Comparison of ENCODE assay signal across 24 cellular contexts in genomic region chr3:44827196-44827595, GRCh38. TPM values are rescaled to one million over a fixed set of nuclear protein-coding genes. Genes with fewer than 3 reads are reported as not detected.
DNase-seq lines count a peak whose midpoint lies in the region; ATAC-seq, FAIRE-seq and TF ChIP-seq lines count a peak whose summit lies in the region.
"Had no signal": no experiment of that assay in that cellular context is flagged by ENCODE, and none has a peak within 500 bp of the region (broad histone marks: within the 10 kb centered on the region; RNA-seq: fewer than 3 reads in every experiment).

No MANE protein-coding gene starts in this region.

- FAIRE-seq in GM12878 (lab: Jason Lieb, UNC) (no peak), small intestine (lab: Jason Lieb, UNC) (no peak)
- FAIRE-seq: A549, G401.6, GM19239 had no signal

- H3K9me3 Mint-ChIP-seq in stimulated activated naive B cell treated with anti-CD40 and anti-IgM and Interleukin-4, amounts not matched to agents 10 μg/mL and 1 μg/mL and 100 μg/mL, for 72 hours, result peaks cover 3 to 4% of the 10 kb centered on the region in 2 donors
- H3K9me3 Mint-ChIP-seq: CD8-positive, alpha-beta T cell had no signal

- in situ Hi-C loops in GM12878 (cut with MboI), result no loop called here

- DNase-seq in NOMO-1 (lab: John Stamatoyannopoulos, UW; ENCODE audit: unreplicated experiment in 2 of 2), result peak; percentile 1 to 20
- no peak for DNase-seq in NOMO-1 treated with dmso at 0.1 percent for 144 hours (lab: John Stamatoyannopoulos, UW; ENCODE audit: unreplicated experiment)
- DNase-seq in MV-4-11 (lab: John Stamatoyannopoulos, UW), result peak; percentile 30
- no peak for DNase-seq in GM12878 (ENCODE audit: low read depth, low spot score)
- DNase-seq in stimulated activated naive B cell treated with anti-CD40 and anti-IgM and Interleukin-4, amounts not matched to agents 10 μg/mL and 1 μg/mL and 100 μg/mL, for 72 hours, result no peak
- DNase-seq in cardiac septum (ENCODE audit: low spot score), result no peak
- DNase-seq in small intestine, result no peak
- DNase-seq: 8988T; ACHN; AML-193; C1 segment of cervical spinal cord; Caco-2; CD8-positive, alpha-beta T cell; DMS153; DND-41; H9 had no signal

- TF ChIP-seq RAD21 in GM12878 (IDR thresholded peaks at IDR 0.05; ENCODE audit: insufficient read depth, low read depth, low read length), result no peak

- SMC1A ChIA-PET in GM12878 (lab: Charles Lee; ENCODE audit: uncharacterized antibody, unreplicated experiment), result interaction anchor here (0.8 kb wide), 1 partner anchor 28 kb away, joined by 3 read pairs; no protein-coding TSS in a partner anchor

- 71% methylated on average over 3 of the region's 3 CpGs for WGBS in GM12878 (ENCODE audit: insufficient coverage, insufficient replicate concordance, low lambda C conversion rate, missing lambda C conversion rate)
- 94 to 97% (median 97%) methylated on average over 3 of the region's 3 CpGs for WGBS in small intestine, 3 donors

- TF ChIP-seq CTCF in GM12878 (IDR thresholded peaks at IDR 0.05 in 2 of 3, conservative IDR thresholded peaks at IDR 0.05 in 1 of 3; ENCODE audit: control insufficient read depth in 2 of 3, extremely low read depth in 1 of 3, insufficient read depth in 1 of 3, low read depth in 3 of 3, low read length in 3 of 3), result no peak

- H3K36me3 Mint-ChIP-seq in stimulated activated naive B cell treated with anti-CD40 and anti-IgM and Interleukin-4, amounts not matched to agents 10 μg/mL and 1 μg/mL and 100 μg/mL, for 72 hours, result peaks cover 7 to 25% of the 10 kb centered on the region in 2 donors
- H3K36me3 Mint-ChIP-seq: CD8-positive, alpha-beta T cell had no signal

- H3K4me1 Mint-ChIP-seq in stimulated activated naive B cell treated with anti-CD40 and anti-IgM and Interleukin-4, amounts not matched to agents 10 μg/mL and 1 μg/mL and 100 μg/mL, for 72 hours, result peaks cover 7 to 24% of the 10 kb centered on the region in 2 donors
- H3K4me1 Mint-ChIP-seq: GM23338, H9 had no signal

- no peak for TF ChIP-seq POLR2A in GM12878 (IDR thresholded peaks at IDR 0.05; ENCODE audit: low read depth, low read length)

- intact Hi-C loops in GM12878 (cut with micrococcal nuclease; ENCODE audit: unreplicated experiment) (no loop called here), cardiac septum (cut with DNase I) (no loop called here)

- no peaks in the 10 kb centered on the region for H3K79me2 ChIP-seq in GM12878 (ENCODE audit: control insufficient read depth, insufficient read depth, low read length)

- H3K4me3 ChIP-seq in GM12878 (no peak overlapping the region), small intestine (ENCODE audit: low read depth in 1 of 2, low read length in 2 of 2) (no peak overlapping the region)
- H3K4me3 ChIP-seq: A549, GM23338 had no signal

- TF ChIP-seq EP300 in GM12878 (IDR thresholded peaks at IDR 0.05; ENCODE audit: borderline replicate concordance in 1 of 2, control insufficient read depth in 1 of 2, low read depth in 2 of 2, low read length in 2 of 2), result no peak

- H3K27ac ChIP-seq in GM12878 (ENCODE audit: control insufficient read depth, insufficient read depth), result no peak overlapping the region
- H3K27ac ChIP-seq in small intestine (ENCODE audit: low read depth in 1 of 2, low read length in 1 of 2), result no peak overlapping the region
- H3K27ac ChIP-seq: A549 had no signal

- ATAC-seq in GM12878 (no peak), HG03045 (IDR thresholded peaks at IDR 0.05; ENCODE audit: unreplicated experiment) (no peak)
- ATAC-seq in stimulated activated naive B cell treated with anti-CD40 and anti-IgM and Interleukin-4, amounts not matched to agents 10 μg/mL and 1 μg/mL and 100 μg/mL, for 72 hours (replicated peaks), result peak; percentile 91 to 95
- ATAC-seq: A549; CD8-positive, alpha-beta T cell; GM23338; HCT116 had no signal

- H3K27ac Mint-ChIP-seq in stimulated activated naive B cell treated with anti-CD40 and anti-IgM and Interleukin-4, amounts not matched to agents 10 μg/mL and 1 μg/mL and 100 μg/mL, for 72 hours, result peak overlapping the region; percentile 92
- H3K27ac Mint-ChIP-seq: CD8-positive, alpha-beta T cell; GM23338; H9 had no signal

- H3K4me1 ChIP-seq in GM12878 (ENCODE audit: control insufficient read depth, insufficient read depth, low read length) (no peaks in the 10 kb centered on the region), small intestine (ENCODE audit: control insufficient read depth in 2 of 2, insufficient read depth in 1 of 2, low read depth in 1 of 2, low read length in 1 of 2) (no peaks in the 10 kb centered on the region)
- H3K4me1 ChIP-seq: A549, Caco-2 had no signal

- no peak overlapping the region for H2AFZ ChIP-seq in GM12878 (ENCODE audit: control insufficient read depth, low read depth, low read length)
- H2AFZ ChIP-seq: GM23338 had no signal

- CTCF ChIA-PET in GM12878 (lab: Yijun Ruan, JAX), result no interaction called here

- RAD21 ChIA-PET in GM12878 (lab: Charles Lee; ENCODE audit: unreplicated experiment), result no interaction called here

- H3K4me2 ChIP-seq in GM12878 (ENCODE audit: control insufficient read depth, insufficient read depth), result no peak overlapping the region
- H3K4me2 ChIP-seq: A549, GM23338 had no signal

- H3K9me3 ChIP-seq in GM12878 (replicated peaks; ENCODE audit: control insufficient read depth, insufficient read depth, low read length) (no peaks in the 10 kb centered on the region), small intestine (ENCODE audit: control insufficient read depth, low read depth) (no peaks in the 10 kb centered on the region)
- H3K9me3 ChIP-seq: A549, Caco-2 had no signal

- POLR2A ChIA-PET in GM12878 (lab: Charles Lee), result no interaction called here

- H3K27me3 ChIP-seq in GM12878 (replicated peaks in 1 of 2; ENCODE audit: control insufficient read depth in 2 of 2, insufficient read depth in 2 of 2, low read length in 1 of 2), result no peaks in the 10 kb centered on the region
- H3K27me3 ChIP-seq in small intestine (ENCODE audit: control insufficient read depth in 2 of 2, insufficient read depth in 2 of 2, low read length in 2 of 2), result no peaks in the 10 kb centered on the region

- H3K27me3 Mint-ChIP-seq in stimulated activated naive B cell treated with anti-CD40 and anti-IgM and Interleukin-4, amounts not matched to agents 10 μg/mL and 1 μg/mL and 100 μg/mL, for 72 hours, result no peaks in the 10 kb centered on the region

- H3K4me3 Mint-ChIP-seq in stimulated activated naive B cell treated with anti-CD40 and anti-IgM and Interleukin-4, amounts not matched to agents 10 μg/mL and 1 μg/mL and 100 μg/mL, for 72 hours, result peak overlapping the region; percentile 56 to 76
- H3K4me3 Mint-ChIP-seq: CD8-positive, alpha-beta T cell; GM23338; H9 had no signal

- H3K9ac ChIP-seq in GM12878 (ENCODE audit: control insufficient read depth, insufficient read depth, low read length), result no peak overlapping the region

- no peaks in the 10 kb centered on the region for H4K20me1 ChIP-seq in GM12878 (ENCODE audit: control insufficient read depth, insufficient read depth)

- peaks cover 8 to 10% of the 10 kb centered on the region in 2 experiments; a peak in 3 of 4 replicates for H3K36me3 ChIP-seq in GM12878 (ENCODE audit: control insufficient read depth in 2 of 2, insufficient read depth in 2 of 2, low read length in 1 of 2)
- peaks cover 0 to 2% of the 10 kb centered on the region in 2 donors for H3K36me3 ChIP-seq in small intestine (ENCODE audit: control insufficient read depth in 2 of 2, insufficient read depth in 2 of 2, low read length in 2 of 2)

- BruUV-seq in GM12878 (replicated peaks; lab: Mats Ljungman, UMichigan), result no TSS peak

TF ChIP-seq in GM12878, 131 proteins besides CTCF, POLR2A, EP300 and RAD21:
- TF ChIP-seq EED (IDR thresholded peaks at IDR 0.05; ENCODE audit: low read depth), result no peak
- no peak for TF ChIP-seq HDGF (IDR thresholded peaks at IDR 0.05)
- peak; percentile 70 for TF ChIP-seq SPI1 (IDR thresholded peaks at IDR 0.05; ENCODE audit: borderline replicate concordance, insufficient read depth, low read depth, low read length)

RNA-seq across cellular contexts. Expression of gene TMEM42, which starts 34.5 kb away (rescaled TPM):
- total RNA-seq in GM12878 (2013; cell fraction: nucleolus; rRNA removed), result 8.3 and 9.6 TPM in 2 replicates
- 10.8 and 12.6 TPM in 2 replicates for total RNA-seq in GM12878 (2014; rRNA removed)
- total RNA-seq in GM12878 (2014; rRNA removed; fragmentation: Illumina TruSeq; extraction: Trizol), result 6.8 and 7.2 TPM in 2 replicates
- 12.8 and 13.8 TPM in 2 replicates for total RNA-seq in GM12878 (2021)
- 8.5 TPM for polyA plus RNA-seq in GM12878 (2011; ENCODE audit: low read depth)
- polyA plus RNA-seq in GM12878 (2011; rRNA removed), result 15.3 and 20.5 TPM in 2 replicates
- 21.1 and 22.6 TPM in 2 replicates for polyA plus RNA-seq in GM12878 (2011; cell fraction: cytosol; rRNA removed)
- polyA plus RNA-seq in GM12878 (2011; cell fraction: nucleus; rRNA removed), result 24.2 and 33.6 TPM in 2 replicates
- polyA plus RNA-seq in GM12878 (2012), result 8.9 and 11.7 TPM in 2 replicates
- 7.6 and 8.3 TPM in 2 replicates for polyA plus RNA-seq in GM12878 (2014; fragmentation: Illumina TruSeq; extraction: Trizol)
- 10 to 100 TPM in 1 of 2 experiments, 1 to 10 TPM in 1; 5.0 to 11.6 TPM for polyA plus RNA-seq in GM12878 (2014; fragmentation: Nextera tagmentation; extraction: Ambion mirVana)
- polyA plus RNA-seq in GM12878 (2014; rRNA removed), result 16.9 and 17.5 TPM in 2 replicates
- polyA plus RNA-seq in GM12878 (2016; fragmentation: Nextera tagmentation; extraction: Ambion mirVana), result 10 to 100 TPM; 14.8 to 15.4 TPM
- 9.6 and 13.4 TPM in 2 replicates for polyA minus RNA-seq in GM12878 (2011; rRNA and poly(A)+ RNA removed)
- 5.0 and 6.5 TPM in 2 replicates for polyA minus RNA-seq in GM12878 (2011; cell fraction: cytosol; rRNA and poly(A)+ RNA removed)
- polyA minus RNA-seq in GM12878 (2011; cell fraction: nucleus; rRNA and poly(A)+ RNA removed), result 7.6 and 10.5 TPM in 2 replicates
- total RNA-seq in cardiac septum, result 10.5 TPM
- polyA plus RNA-seq in small intestine, result 10 to 100 TPM in 2 of 3 donors, 1 to 10 TPM in 1; 6.2 to 15.9 (median 12.7) TPM

RNA-seq across cellular contexts. Expression of gene TGM4, which starts 47.2 kb away (rescaled TPM):
- total RNA-seq in GM12878 (2013; cell fraction: nucleolus; rRNA removed), result not detected in 2 replicates
- total RNA-seq in GM12878 (2014; rRNA removed), result not detected in 2 replicates
- not detected in 2 replicates for total RNA-seq in GM12878 (2014; rRNA removed; fragmentation: Illumina TruSeq; extraction: Trizol)
- not detected in 2 replicates for total RNA-seq in GM12878 (2021)
- polyA plus RNA-seq in GM12878 (2011; ENCODE audit: low read depth), result not detected
- polyA plus RNA-seq in GM12878 (2011; rRNA removed), result not detected in 2 replicates
- 0.03 TPM in 1 of 2 replicates, not detected in the other for polyA plus RNA-seq in GM12878 (2011; cell fraction: cytosol; rRNA removed)
- 0.03 TPM in 1 of 2 replicates, not detected in the other for polyA plus RNA-seq in GM12878 (2011; cell fraction: nucleus; rRNA removed)
- polyA plus RNA-seq in GM12878 (2012), result not detected in 2 replicates
- not detected in 2 replicates for polyA plus RNA-seq in GM12878 (2014; fragmentation: Illumina TruSeq; extraction: Trizol)
- polyA plus RNA-seq in GM12878 (2014; fragmentation: Nextera tagmentation; extraction: Ambion mirVana), result not detected
- not detected in 2 replicates for polyA plus RNA-seq in GM12878 (2014; rRNA removed)
- polyA plus RNA-seq in GM12878 (2016; fragmentation: Nextera tagmentation; extraction: Ambion mirVana), result not detected
- polyA minus RNA-seq in GM12878 (2011; rRNA and poly(A)+ RNA removed), result 0.05 TPM in 1 of 2 replicates, not detected in the other
- polyA minus RNA-seq in GM12878 (2011; cell fraction: cytosol; rRNA and poly(A)+ RNA removed), result not detected in 2 replicates
- not detected in 2 replicates for polyA minus RNA-seq in GM12878 (2011; cell fraction: nucleus; rRNA and poly(A)+ RNA removed)
- total RNA-seq in cardiac septum, result not detected
- not detected for polyA plus RNA-seq in small intestine
- total RNA-seq: Caco-2; CD8-positive, alpha-beta T cell; GM23338; H4; H9 had no signal
- polyA plus RNA-seq: BJ, GM23338 had no signal

Comparison
In these comparisons a context has a peak if more than half of its experiments do, and no peak if none do; other contexts are left out.
1. DNase-seq: peak in NOMO-1 (2 of 2) and MV-4-11 (single experiment); none in NOMO-1 treated with dmso at 0.1 percent for 144 hours (single experiment), GM12878 (single experiment), stimulated activated naive B cell treated with anti-CD40 and anti-IgM and Interleukin-4, amounts not matched to agents 10 μg/mL and 1 μg/mL and 100 μg/mL, for 72 hours (single experiment), cardiac septum (single experiment) and small intestine (single experiment).
2. ATAC-seq: peak in stimulated activated naive B cell treated with anti-CD40 and anti-IgM and Interleukin-4, amounts not matched to agents 10 μg/mL and 1 μg/mL and 100 μg/mL, for 72 hours (2 of 2); none in GM12878 (single experiment) and HG03045 (single experiment).